ENCODE assay signal across 8 cellular contexts in genomic region chr5:76402880-76403712, GRCh38. TPM values are rescaled to one million over a fixed set of nuclear protein-coding genes. Genes with fewer than 3 reads are reported as not detected.
DNase-seq lines count a peak whose midpoint lies in the region; ATAC-seq, FAIRE-seq and TF ChIP-seq lines count a peak whose summit lies in the region.

Gene IQGAP2 (plus strand): TSS chr5:76403285. CDS start chr5:76403546, 261 bp downstream.

- H3K36me3 Mint-ChIP-seq in activated CD4-positive, alpha-beta memory T cell treated with anti-CD3 and anti-CD28 coated beads, Interleukin-2, amount 10 ng/mL, durations not matched to agents 7 days and 5 days (ENCODE audit: low read depth), result peaks cover 40% of the 10 kb centered on the region

- peak within 1 kb of the TSS; percentile 16 to 79 (median 58) for H3K9ac ChIP-seq in H1 (replicated peaks in 1 of 4; ENCODE audit: extremely low read depth in 1 of 4, low read depth in 3 of 4, low read length in 3 of 4)

- peaks cover 63% of the 10 kb centered on the region for H3K4me1 Mint-ChIP-seq in activated CD4-positive, alpha-beta memory T cell treated with anti-CD3 and anti-CD28 coated beads, Interleukin-2, amount 10 ng/mL, durations not matched to agents 7 days and 5 days

- no peak for FAIRE-seq in H1 (lab: Jason Lieb, UNC)

- H3K56ac ChIP-seq in H1 (replicated peaks; ENCODE audit: insufficient read length, low read depth, low read length), result peak within 1 kb of the TSS; percentile 66

- H3K79me2 ChIP-seq in H1 (ENCODE audit: control insufficient read depth in 1 of 2, insufficient read depth in 2 of 2, low read length in 2 of 2), result peaks cover 10 to 38% of the 10 kb centered on the region in 2 experiments

- peaks cover 9% of the 10 kb centered on the region; the same call in 1 of the 2 replicates for H3K23me2 ChIP-seq in H1 (ENCODE audit: low read depth, low read length)

- TF ChIP-seq CTCF in H1 (IDR thresholded peaks at IDR 0.05; ENCODE audit: control extremely low read depth in 1 of 3, insufficient read depth in 1 of 3, low read depth in 1 of 3, low read length in 3 of 3), result peak; percentile 71 to 81 (median 72)

- H3K27ac Mint-ChIP-seq in activated CD4-positive, alpha-beta memory T cell treated with anti-CD3 and anti-CD28 coated beads, Interleukin-2, amount 10 ng/mL, durations not matched to agents 7 days and 5 days, result peak within 1 kb of the TSS; percentile 99

- POLR2A ChIA-PET in activated CD4-positive, alpha-beta memory T cell treated with anti-CD3 and anti-CD28 coated beads, Interleukin-2, amount 10 ng/mL, durations not matched to agents 7 days and 5 days (lab: Charles Lee), result interaction anchor here (0.7 to 9.2 kb wide), 46 partner anchors 12 to 1167 kb away, joined by 3 to 209 read pairs (median 4); partner anchors contain the start of genes AGGF1, ANKRD31, POC5 and S100Z
- POLR2A ChIA-PET in H1 (lab: Charles Lee; ENCODE audit: partially characterized antibody), result interaction anchor here (0.6 to 2.2 kb wide), 18 partner anchors 11 to 238 kb away, joined by 3 to 10 read pairs (median 4); no protein-coding TSS in a partner anchor

- CTCF ChIA-PET in activated CD4-positive, alpha-beta memory T cell treated with anti-CD3 and anti-CD28 coated beads, Interleukin-2, amount 10 ng/mL, durations not matched to agents 7 days and 5 days (lab: Charles Lee), result interaction anchor here (0.6 to 8.0 kb wide), 32 partner anchors 9 to 1166 kb away, joined by 3 to 81 read pairs (median 6); partner anchors contain the start of gene ANKRD31
- CTCF ChIA-PET in H1 (lab: Charles Lee; ENCODE audit: partially characterized antibody), result interaction anchor here (0.6 to 4.1 kb wide), 54 partner anchors 9 to 372 kb away, joined by 3 to 33 read pairs (median 4); no protein-coding TSS in a partner anchor

- H2AFZ ChIP-seq in H1 (ENCODE audit: low read length), result peak within 1 kb of the TSS; percentile 71

- peak; percentile 5 for DNase-seq in NCI-H2171 treated with DMSO at 0.1 percent for 48 hours (lab: John Stamatoyannopoulos, UW)
- no peak for DNase-seq in NCI-H2171 (lab: John Stamatoyannopoulos, UW)
- peak; percentile 77 for DNase-seq in NCI-H748 (lab: John Stamatoyannopoulos, UW; ENCODE audit: unreplicated experiment)
- peak; percentile 86 for DNase-seq in activated CD4-positive, alpha-beta memory T cell treated with anti-CD3 and anti-CD28 coated beads, Interleukin-2, amount 10 ng/mL, durations not matched to agents 7 days and 5 days
- DNase-seq in H1 (ENCODE audit: low read depth in 1 of 2, low spot score in 2 of 2), result peak in 1 of 2 experiments; percentile 88
- DNase-seq in midbrain (lab: John Stamatoyannopoulos, UW), result peak; percentile 14
- peak; percentile 54 to 60 for DNase-seq in stimulated activated CD8-positive, alpha-beta memory T cell treated with anti-CD3 and anti-CD28 coated beads, Interleukin-4, amount 100 ng/mL, for 1 hour (ENCODE audit: low read depth in 2 of 2, low spot score in 1 of 2)

- peaks cover 0 to under 1% (median under 1%) of the 10 kb centered on the region in 4 experiments; a peak in 2 of 8 replicates for H3K36me3 ChIP-seq in H1 (ENCODE audit: control insufficient read depth in 2 of 4, insufficient read depth in 4 of 4, low read length in 3 of 4)

- no peak within 1 kb of the TSS for H2BK15ac ChIP-seq in H1 (ENCODE audit: low read length)

- ATAC-seq in HG02852 (IDR thresholded peaks at IDR 0.05; ENCODE audit: unreplicated experiment), result peak; percentile 52

- peak within 1 kb of the TSS; percentile 95 for H4K8ac ChIP-seq in H1 (ENCODE audit: extremely low read depth, insufficient read depth, low read length)

- H3K23ac ChIP-seq in H1 (ENCODE audit: insufficient read length), result no peak within 1 kb of the TSS

- peak within 1 kb of the TSS; percentile 52; the same call in 1 of the 2 replicates for H2BK12ac ChIP-seq in H1 (ENCODE audit: low read depth, low read length)

- no peaks in the 10 kb centered on the region for H3K9me3 ChIP-seq in H1 (ENCODE audit: insufficient read depth in 2 of 2, low read depth in 1 of 2, low read length in 1 of 2)

- H3K4me3 ChIP-seq in H1 (ENCODE audit: extremely low read depth in 1 of 4, insufficient read depth in 2 of 4, low read depth in 3 of 4, low read length in 4 of 4), result peak within 1 kb of the TSS; percentile 49 to 83 (median 67)

- WGBS in H1 (ENCODE audit: extremely low coverage in 1 of 2, insufficient coverage in 1 of 2, insufficient read length in 1 of 2, insufficient replicate concordance in 2 of 2, low coverage in 1 of 2, low lambda C conversion rate in 2 of 2, missing lambda C conversion rate in 1 of 2), 2 experiments, result 1% methylated on average over 84 of the region's 89 CpGs; no CpG with 5 or more reads in 1 of the 2 experiments

- H3K18ac ChIP-seq in H1 (ENCODE audit: extremely low read depth, low read length), result peak within 1 kb of the TSS; percentile 71

- TF ChIP-seq POLR2A in H1 (IDR thresholded peaks at IDR 0.05; ENCODE audit: control extremely low read depth in 1 of 2, low read depth in 2 of 2, low read length in 2 of 2), result no peak; a peak in 1 of 3 replicates

- H4K91ac ChIP-seq in H1 (replicated peaks; ENCODE audit: insufficient read length, low read length), result peak within 1 kb of the TSS; percentile 77

- H3K79me1 ChIP-seq in H1 (ENCODE audit: low read depth, low read length), result no peaks in the 10 kb centered on the region; the same call in 1 of the 2 replicates

- peaks cover 4 to 12% (median 7%) of the 10 kb centered on the region in 4 experiments; a peak in 5 of 7 replicates for H3K4me1 ChIP-seq in H1 (replicated peaks in 1 of 4; ENCODE audit: control insufficient read depth in 3 of 4, insufficient read depth in 4 of 4, low read length in 3 of 4)

- peak within 1 kb of the TSS; percentile 45 for H4K5ac ChIP-seq in H1 (ENCODE audit: insufficient read length, low read depth, low read length)

- peak in 1 of 2 experiments; percentile 74; a peak in 1 of 3 replicates for TF ChIP-seq EP300 in H1 (IDR thresholded peaks at IDR 0.05; ENCODE audit: borderline replicate concordance in 1 of 2, low read depth in 2 of 2, low read length in 2 of 2)

- no peaks in the 10 kb centered on the region for H3K9me3 Mint-ChIP-seq in activated CD4-positive, alpha-beta memory T cell treated with anti-CD3 and anti-CD28 coated beads, Interleukin-2, amount 10 ng/mL, durations not matched to agents 7 days and 5 days

- peak; percentile 68 to 71 for TF ChIP-seq RAD21 in H1 (IDR thresholded peaks at IDR 0.05 in 1 of 2, conservative IDR thresholded peaks at IDR 0.05 in 1 of 2; ENCODE audit: low read depth in 2 of 2, low read length in 2 of 2)

- H2BK120ac ChIP-seq in H1 (replicated peaks; ENCODE audit: low read depth, low read length), result peak within 1 kb of the TSS; percentile 22

- H2BK20ac ChIP-seq in H1 (ENCODE audit: low read length), result no peak within 1 kb of the TSS; the same call in 1 of the 2 replicates

- no peaks in the 10 kb centered on the region for H3K27me3 Mint-ChIP-seq in activated CD4-positive, alpha-beta memory T cell treated with anti-CD3 and anti-CD28 coated beads, Interleukin-2, amount 10 ng/mL, durations not matched to agents 7 days and 5 days

- no peak within 1 kb of the TSS for H3K4ac ChIP-seq in H1 (replicated peaks; ENCODE audit: insufficient read length, low read depth, low read length)

- no peak within 1 kb of the TSS for H2AK5ac ChIP-seq in H1 (ENCODE audit: low read depth, low read length)

- H3K4me2 ChIP-seq in H1 (ENCODE audit: insufficient read depth in 1 of 2, low read depth in 2 of 2, low read length in 2 of 2), result peak within 1 kb of the TSS; percentile 63 to 74

- H3K27ac ChIP-seq in H1 (ENCODE audit: low read depth, low read length), result no peak within 1 kb of the TSS

- H3K14ac ChIP-seq in H1 (ENCODE audit: insufficient read length), result no peak within 1 kb of the TSS

- peak within 1 kb of the TSS; percentile 93 for H3K4me3 Mint-ChIP-seq in activated CD4-positive, alpha-beta memory T cell treated with anti-CD3 and anti-CD28 coated beads, Interleukin-2, amount 10 ng/mL, durations not matched to agents 7 days and 5 days

- no peaks in the 10 kb centered on the region; a peak in 1 of 7 replicates for H3K27me3 ChIP-seq in H1 (replicated peaks in 1 of 4; ENCODE audit: control insufficient read depth in 3 of 4, extremely low read depth in 1 of 4, insufficient read depth in 3 of 4, low read length in 3 of 4)

- no peaks in the 10 kb centered on the region for H4K20me1 ChIP-seq in H1 (replicated peaks in 1 of 2; ENCODE audit: control insufficient read depth in 1 of 2, insufficient read depth in 2 of 2, low read length in 2 of 2)

- H2BK5ac ChIP-seq in H1 (ENCODE audit: low read depth, low read length), result peak within 1 kb of the TSS; percentile 68; the same call in 1 of the 2 replicates

TF ChIP-seq in H1, 55 proteins besides CTCF, POLR2A, EP300 and RAD21 (continues in another document):
- TF ChIP-seq SP1 (IDR thresholded peaks at IDR 0.05; ENCODE audit: low read depth, low read length) (no peak), SP4 (IDR thresholded peaks at IDR 0.05; ENCODE audit: low read length) (no peak), RNF2 (IDR thresholded peaks at IDR 0.05; ENCODE audit: borderline replicate concordance, low read depth, low read length, missing control alignments, poor library complexity, severe bottlenecking) (no peak), TAF1 (IDR thresholded peaks at IDR 0.05; ENCODE audit: low read depth, low read length) (peak; percentile 51), JUND (IDR thresholded peaks at IDR 0.05; ENCODE audit: low read length) (peak; percentile 37; the same call in 1 of the 2 replicates), BACH1 (IDR thresholded peaks at IDR 0.05; ENCODE audit: low read length) (peak; percentile 74), SUZ12 (IDR thresholded peaks at IDR 0.05; ENCODE audit: low read length) (no peak; the same call in 1 of the 2 replicates), KDM5A (IDR thresholded peaks at IDR 0.05; ENCODE audit: low read length) (no peak), HDAC2 (IDR thresholded peaks at IDR 0.05; ENCODE audit: borderline replicate concordance in 1 of 2, low read depth in 2 of 2, low read length in 2 of 2) (peak; percentile 85 to 93), CREB1 (IDR thresholded peaks at IDR 0.05) (peak; percentile 60), YY1 (IDR thresholded peaks at IDR 0.05; ENCODE audit: low read depth, low read length) (no peak), CBX5 (IDR thresholded peaks at IDR 0.05; ENCODE audit: low read depth, low read length) (no peak)

RNA-seq across cellular contexts. Expression of gene IQGAP2, which starts in this region (rescaled TPM):
- 100 to 1,000 TPM; 118 to 124 TPM for total RNA-seq in activated CD4-positive, alpha-beta memory T cell treated with anti-CD3 and anti-CD28 coated beads, Interleukin-2, amount 10 ng/mL, durations not matched to agents 7 days and 5 days
- 57.7 and 66.0 TPM in 2 replicates for total RNA-seq in H1 (2021; fragmentation: NEBNext Ultra II Directional; extraction: Animal tissue kit (Norgen Biotek cat#: 25700))
- polyA plus RNA-seq in H1 (2011; rRNA removed), result 11.6 and 19.7 TPM in 2 replicates
- 26.3 TPM for polyA plus RNA-seq in H1 (2011; cell fraction: cytosol; rRNA removed)
- polyA plus RNA-seq in H1 (2011; cell fraction: nucleus; rRNA removed), result 37.1 TPM
- polyA plus RNA-seq in H1 (2012, experiment 1 of 2), result 41.4 to 77.2 TPM (median 44.6 TPM) in 4 replicates
- polyA plus RNA-seq in H1 (2012, experiment 2 of 2), result 3.8 TPM
- 125 TPM for polyA plus RNA-seq in H1 (2013, experiment 1 of 2)
- polyA plus RNA-seq in H1 (2013, experiment 2 of 2), result 128 TPM
- polyA minus RNA-seq in H1 (2011; rRNA and poly(A)+ RNA removed), result 42.2 and 91.4 TPM in 2 replicates
- 35.8 TPM for polyA minus RNA-seq in H1 (2011; cell fraction: cytosol; rRNA and poly(A)+ RNA removed)
- polyA minus RNA-seq in H1 (2011; cell fraction: nucleus; rRNA and poly(A)+ RNA removed), result 40.6 TPM
